1 cellular context compared by ENCODE assay signal in genomic region chr6:52725530-52726192, GRCh38.
TF ChIP-seq lines count a peak whose summit lies in the region.

No MANE protein-coding gene starts in this region.

TF ChIP-seq in HepG2, 621 proteins besides CTCF, POLR2A, EP300 and RAD21 (continued from another document and continues in another):
- TF ChIP-seq ZNF609 (CRISPR knock-in tag; IDR thresholded peaks at IDR 0.05; ENCODE audit: borderline replicate concordance) (peak; percentile 100), ZBTB8A (CRISPR knock-in tag; IDR thresholded peaks at IDR 0.05; ENCODE audit: borderline replicate concordance, low read depth) (peak; percentile 58; the same call in 1 of the 2 replicates), ZNF557 (CRISPR knock-in tag; IDR thresholded peaks at IDR 0.05) (peak; percentile 83; the same call in 1 of the 2 replicates), ZNF383 (CRISPR knock-in tag; IDR thresholded peaks at IDR 0.05; ENCODE audit: borderline replicate concordance) (no peak), PHF5A (CRISPR knock-in tag; IDR thresholded peaks at IDR 0.05; ENCODE audit: low read depth, unreplicated experiment) (peak; percentile 68), ATF7-NPFF (CRISPR knock-in tag; IDR thresholded peaks at IDR 0.05; ENCODE audit: low read depth) (peak; percentile 81), MLLT10 (CRISPR knock-in tag; IDR thresholded peaks at IDR 0.05) (no peak), ZNF766 (CRISPR knock-in tag; IDR thresholded peaks at IDR 0.05; ENCODE audit: borderline replicate concordance) (0 out of 2 replicates have a peak, but pooled peaks have one; percentile 24), JUN (CRISPR knock-in tag; IDR thresholded peaks at IDR 0.05) (peak; percentile 87), FOXK2 (IDR thresholded peaks at IDR 0.05) (peak; percentile 75; the same call in 1 of the 2 replicates), ZMYM4 (CRISPR knock-in tag; IDR thresholded peaks at IDR 0.05) (peak; percentile 93), KDM4B (CRISPR knock-in tag; IDR thresholded peaks at IDR 0.05) (peak; percentile 94), ELF3 (CRISPR knock-in tag; IDR thresholded peaks at IDR 0.05) (peak; percentile 93), PRDM10 (CRISPR knock-in tag; IDR thresholded peaks at IDR 0.05; ENCODE audit: low read depth) (peak; percentile 63; the same call in 1 of the 2 replicates), ATF3 (CRISPR knock-in tag; IDR thresholded peaks at IDR 0.05) (peak; percentile 87), HBP1 (CRISPR knock-in tag; IDR thresholded peaks at IDR 0.05; ENCODE audit: low read depth) (peak; percentile 81), THRA (CRISPR knock-in tag; IDR thresholded peaks at IDR 0.05; ENCODE audit: borderline replicate concordance) (peak; percentile 97), ZKSCAN8 (CRISPR knock-in tag; IDR thresholded peaks at IDR 0.05; ENCODE audit: borderline replicate concordance) (peak; percentile 95), MBNL3 (CRISPR knock-in tag; conservative IDR thresholded peaks at IDR 0.05) (no peak), ZNF574 (CRISPR knock-in tag; IDR thresholded peaks at IDR 0.05) (peak; percentile 62; the same call in 1 of the 2 replicates), ZNF317 (CRISPR knock-in tag; IDR thresholded peaks at IDR 0.05) (peak; percentile 87), TSC22D2 (CRISPR knock-in tag; IDR thresholded peaks at IDR 0.05; ENCODE audit: borderline replicate concordance) (0 out of 2 replicates have a peak, but pooled peaks have one; percentile 77), ZNF746 (CRISPR knock-in tag; IDR thresholded peaks at IDR 0.05) (peak; percentile 39; the same call in 1 of the 2 replicates), ZNF503 (CRISPR knock-in tag; IDR thresholded peaks at IDR 0.05) (peak; percentile 99), ZNF879 (CRISPR knock-in tag; IDR thresholded peaks at IDR 0.05) (no peak), MIER2 (CRISPR knock-in tag; IDR thresholded peaks at IDR 0.05) (peak; percentile 85; the same call in 1 of the 2 replicates), RBAK (CRISPR knock-in tag; IDR thresholded peaks at IDR 0.05) (no peak), ZEB1 (IDR thresholded peaks at IDR 0.05; ENCODE audit: insufficient replicate concordance, low read depth) (peak; percentile 94), ZBTB25 (CRISPR knock-in tag; IDR thresholded peaks at IDR 0.05) (peak; percentile 92; the same call in 1 of the 2 replicates), ATF1 (CRISPR knock-in tag; IDR thresholded peaks at IDR 0.05) (peak; percentile 80; the same call in 1 of the 2 replicates), TGIF2 (CRISPR knock-in tag; IDR thresholded peaks at IDR 0.05) (peak; percentile 93), HMG20A (CRISPR knock-in tag; IDR thresholded peaks at IDR 0.05; ENCODE audit: borderline replicate concordance) (peak; percentile 99), GMEB2 (CRISPR knock-in tag; IDR thresholded peaks at IDR 0.05; ENCODE audit: low read depth) (no peak), SMYD3 (CRISPR knock-in tag; IDR thresholded peaks at IDR 0.05) (peak; percentile 74; the same call in 1 of the 2 replicates), CREB3 (CRISPR knock-in tag; IDR thresholded peaks at IDR 0.05) (no peak)
